In genomic region chr17:859461-860195, GRCh38 we compare ENCODE assay signal across 1 cellular context.
TF ChIP-seq lines count a peak whose summit lies in the region.

No MANE protein-coding gene starts in this region.

TF ChIP-seq in SK-N-SH treated with all-trans-retinoic acid at 6 μM for 48 hours, 23 proteins besides CTCF, POLR2A, EP300 and RAD21 (continued from another document):
- TF ChIP-seq POU6F1 (CRISPR knock-in tag; IDR thresholded peaks at IDR 0.05; ENCODE audit: borderline replicate concordance, low read depth) (no peak), PATZ1 (CRISPR knock-in tag; IDR thresholded peaks at IDR 0.05; ENCODE audit: borderline replicate concordance) (no peak), CREB5 (CRISPR knock-in tag; IDR thresholded peaks at IDR 0.05; ENCODE audit: low read depth) (no peak), ZNF565 (CRISPR knock-in tag; conservative IDR thresholded peaks at IDR 0.05; ENCODE audit: low read depth) (no peak), BACH2 (CRISPR knock-in tag; IDR thresholded peaks at IDR 0.05; ENCODE audit: borderline replicate concordance) (no peak), PPARA (CRISPR knock-in tag; IDR thresholded peaks at IDR 0.05; ENCODE audit: borderline replicate concordance) (no peak), ZNF70 (CRISPR knock-in tag; IDR thresholded peaks at IDR 0.05) (no peak), CSRNP3 (CRISPR knock-in tag; IDR thresholded peaks at IDR 0.05) (no peak), GLIS3 (CRISPR knock-in tag; IDR thresholded peaks at IDR 0.05) (no peak), ZC3H10 (CRISPR knock-in tag; IDR thresholded peaks at IDR 0.05) (no peak), TOX (CRISPR knock-in tag; IDR thresholded peaks at IDR 0.05; ENCODE audit: borderline replicate concordance) (no peak), ZNF8 (CRISPR knock-in tag; IDR thresholded peaks at IDR 0.05) (no peak)
